ENCODE assay signal across 8 cellular contexts in genomic region chr19:35041548-35042055, GRCh38. TPM values are rescaled to one million over a fixed set of nuclear protein-coding genes. Genes with fewer than 3 reads are reported as not detected.
DNase-seq lines count a peak whose midpoint lies in the region; ATAC-seq and TF ChIP-seq lines count a peak whose summit lies in the region.

Gene HPN (plus strand): TSS chr19:35041721. CDS start chr19:35042507, 786 bp downstream.

- H3K18ac ChIP-seq in mesenchymal stem cell (ENCODE audit: low read depth in 1 of 2, low read length in 2 of 2) = peak within 1 kb of the TSS; percentile 91 to 92

- peak within 1 kb of the TSS; percentile 46 for H2AFZ ChIP-seq in mesenchymal stem cell (ENCODE audit: low read depth, low read length)

- WGBS in mesenchymal stem cell = 39% methylated on average over 18 of the region's 19 CpGs
- 69 to 72% methylated on average over 7 to 19 of the region's 19 CpGs for WGBS in tibial nerve, 2 donors

- no peak for TF ChIP-seq CTCF in colonic mucosa (IDR thresholded peaks at IDR 0.05)
- no peak for TF ChIP-seq CTCF in tibial nerve (IDR thresholded peaks at IDR 0.05)

- H3K36me3 Mint-ChIP-seq in activated CD4-positive, alpha-beta T cell treated with anti-CD3 and anti-CD28 coated beads, Interleukin-2, amount 10 ng/mL, durations not matched to agents 24 days and 14 days (ENCODE audit: low read depth) = no peaks in the 10 kb centered on the region

- TF ChIP-seq EP300 in tibial nerve (IDR thresholded peaks at IDR 0.05) = no peak

- H3K9me3 ChIP-seq in colonic mucosa = no peaks in the 10 kb centered on the region
- no peaks in the 10 kb centered on the region for H3K9me3 ChIP-seq in mesenchymal stem cell (ENCODE audit: control insufficient read depth, low read length)
- no peaks in the 10 kb centered on the region for H3K9me3 ChIP-seq in tibial nerve

- H2BK120ac ChIP-seq in mesenchymal stem cell (ENCODE audit: low read depth, low read length) = peak within 1 kb of the TSS; percentile 71

- H2BK12ac ChIP-seq in mesenchymal stem cell (ENCODE audit: low read length in 2 of 2) = peak within 1 kb of the TSS; percentile 73 to 97

- peak within 1 kb of the TSS; percentile 12 for H3K4me3 Mint-ChIP-seq in activated CD4-positive, alpha-beta T cell treated with anti-CD3 and anti-CD28 coated beads, Interleukin-2, amount 10 ng/mL, durations not matched to agents 24 days and 14 days

- peak within 1 kb of the TSS; percentile 77 to 89 for H3K4ac ChIP-seq in mesenchymal stem cell (ENCODE audit: low read depth in 1 of 2, low read length in 2 of 2)

- no peaks in the 10 kb centered on the region for H3K79me1 ChIP-seq in mesenchymal stem cell (replicated peaks; ENCODE audit: low read length, poor library complexity, severe bottlenecking)

- peak within 1 kb of the TSS; percentile 89 for H4K8ac ChIP-seq in mesenchymal stem cell (ENCODE audit: low read length)

- peaks cover 17% of the 10 kb centered on the region for H3K4me1 Mint-ChIP-seq in activated CD4-positive, alpha-beta T cell treated with anti-CD3 and anti-CD28 coated beads, Interleukin-2, amount 10 ng/mL, durations not matched to agents 24 days and 14 days

- H3K27ac Mint-ChIP-seq in activated CD4-positive, alpha-beta T cell treated with anti-CD3 and anti-CD28 coated beads, Interleukin-2, amount 10 ng/mL, durations not matched to agents 24 days and 14 days = no peak within 1 kb of the TSS

- H3K4me2 ChIP-seq in mesenchymal stem cell (ENCODE audit: low read length, poor library complexity, severe bottlenecking) = peak within 1 kb of the TSS; percentile 47

- H3K9ac ChIP-seq in colonic mucosa (ENCODE audit: low read depth in 2 of 2, low read length in 2 of 2) = peak within 1 kb of the TSS in 1 of 2 donors; percentile 63
- peak within 1 kb of the TSS; percentile 17 for H3K9ac ChIP-seq in mesenchymal stem cell (ENCODE audit: low read length)

- peak within 1 kb of the TSS; percentile 15 for H3K4me3 ChIP-seq in colonic mucosa
- H3K4me3 ChIP-seq in mesenchymal stem cell (ENCODE audit: insufficient read depth in 1 of 2, low read depth in 1 of 2, low read length in 2 of 2) = peak within 1 kb of the TSS in 1 of 2 experiments; percentile 49
- H3K4me3 ChIP-seq in tibial nerve = peak within 1 kb of the TSS in 3 of 4 donors; percentile 5 to 28 (median 19)

- H3K4me1 ChIP-seq in colonic mucosa = no peaks in the 10 kb centered on the region
- peaks cover 33% of the 10 kb centered on the region for H3K4me1 ChIP-seq in mesenchymal stem cell (ENCODE audit: control insufficient read depth, insufficient read depth, low read depth, low read length)
- H3K4me1 ChIP-seq in tibial nerve = peaks cover 3 to 63% (median 33%) of the 10 kb centered on the region in 4 donors

- peak within 1 kb of the TSS; percentile 92 for H4K91ac ChIP-seq in mesenchymal stem cell (ENCODE audit: low read length)

- peak within 1 kb of the TSS; percentile 82 for H2BK15ac ChIP-seq in mesenchymal stem cell (ENCODE audit: low read depth, poor library complexity, severe bottlenecking)

- peak within 1 kb of the TSS; percentile 26 for H2AK5ac ChIP-seq in mesenchymal stem cell (ENCODE audit: low read length, severe bottlenecking)

- no peaks in the 10 kb centered on the region for H3K9me3 Mint-ChIP-seq in activated CD4-positive, alpha-beta T cell treated with anti-CD3 and anti-CD28 coated beads, Interleukin-2, amount 10 ng/mL, durations not matched to agents 24 days and 14 days

- DNase-seq in activated CD4-positive, alpha-beta T cell treated with anti-CD3 and anti-CD28 coated beads, Interleukin-2, amount 10 ng/mL, durations not matched to agents 24 days and 14 days = no peak
- DNase-seq in activated CD4-positive, alpha-beta T cell treated with anti-CD3 and anti-CD28 coated beads for 4 hours = no peak
- DNase-seq in colonic mucosa (no peak), mesenchymal stem cell (no peak), tibial nerve (ENCODE audit: low spot score in 2 of 2) (no peak), COR-L47 (lab: John Stamatoyannopoulos, UW) (no peak)
- DNase-seq in effector CD4-positive, alpha-beta T cell = no peak

- intact Hi-C loops in activated CD4-positive, alpha-beta T cell treated with anti-CD3 and anti-CD28 coated beads, Interleukin-2, amount 10 ng/mL, durations not matched to agents 24 days and 14 days (cut with micrococcal nuclease) = no loop called here
- intact Hi-C loops in colonic mucosa (cut with DNase I) = no loop called here

- TF ChIP-seq POLR2A in tibial nerve (IDR thresholded peaks at IDR 0.05) = no peak

- H3K27ac ChIP-seq in colonic mucosa = no peak within 1 kb of the TSS
- no peak within 1 kb of the TSS for H3K27ac ChIP-seq in mesenchymal stem cell (ENCODE audit: low read length, poor library complexity, severe bottlenecking)
- peak within 1 kb of the TSS; percentile 67 to 87 (median 75) for H3K27ac ChIP-seq in tibial nerve

- H3K27me3 ChIP-seq in colonic mucosa = peaks cover 4% of the 10 kb centered on the region
- peaks cover 0 to 11% of the 10 kb centered on the region in 2 experiments for H3K27me3 ChIP-seq in mesenchymal stem cell (ENCODE audit: control insufficient read depth in 1 of 2, insufficient read depth in 1 of 2, low read length in 2 of 2)
- no peaks in the 10 kb centered on the region for H3K27me3 ChIP-seq in tibial nerve

- H3K14ac ChIP-seq in mesenchymal stem cell (ENCODE audit: low read length in 2 of 2) = peak within 1 kb of the TSS in 1 of 2 experiments; percentile 26

- H2BK5ac ChIP-seq in mesenchymal stem cell (ENCODE audit: low read depth, low read length, poor library complexity, severe bottlenecking) = no peak within 1 kb of the TSS

- no peak for ATAC-seq in HG03045 (IDR thresholded peaks at IDR 0.05; ENCODE audit: unreplicated experiment)

- H3K23ac ChIP-seq in mesenchymal stem cell (ENCODE audit: low read length in 2 of 2) = no peak within 1 kb of the TSS

- H3K27me3 Mint-ChIP-seq in activated CD4-positive, alpha-beta T cell treated with anti-CD3 and anti-CD28 coated beads, Interleukin-2, amount 10 ng/mL, durations not matched to agents 24 days and 14 days = peaks cover 17% of the 10 kb centered on the region

- H3K36me3 ChIP-seq in colonic mucosa = no peaks in the 10 kb centered on the region
- H3K36me3 ChIP-seq in mesenchymal stem cell (ENCODE audit: control insufficient read depth in 1 of 2, insufficient read depth in 2 of 2, low read depth in 1 of 2, low read length in 2 of 2) = no peaks in the 10 kb centered on the region
- peaks cover 0 to 9% (median 0%) of the 10 kb centered on the region in 3 donors for H3K36me3 ChIP-seq in tibial nerve

RNA-seq across cellular contexts. Expression of gene HPN, which starts in this region (rescaled TPM):
- 0.09 TPM in 1 of 2 replicates, not detected in the other for total RNA-seq in activated CD4-positive, alpha-beta T cell treated with anti-CD3 and anti-CD28 coated beads, Interleukin-2, amount 10 ng/mL, durations not matched to agents 24 days and 14 days
- total RNA-seq in colonic mucosa (1 to 10 TPM in 1 of 2 donors, under 1 TPM in 1; 0.27 to 1.0 TPM), tibial nerve (1 to 10 TPM in 3 of 4 donors, not detected in 1; 1.3 to 3.5 (median 1.8) TPM)
- 0.21 TPM for polyA plus RNA-seq in mesenchymal stem cell (2013, experiment 1 of 2)
- polyA plus RNA-seq in mesenchymal stem cell (2013, experiment 2 of 2) = 0.15 TPM

Comparison
In these comparisons a context has a peak if more than half of its experiments do, and no peak if none do; other contexts are left out.
1. H3K27ac ChIP-seq: peak in tibial nerve (4 of 4); none in colonic mucosa (single experiment) and mesenchymal stem cell (single experiment).